Comparison of ENCODE assay signal across 8 cellular contexts in the genomic region with DNA sequence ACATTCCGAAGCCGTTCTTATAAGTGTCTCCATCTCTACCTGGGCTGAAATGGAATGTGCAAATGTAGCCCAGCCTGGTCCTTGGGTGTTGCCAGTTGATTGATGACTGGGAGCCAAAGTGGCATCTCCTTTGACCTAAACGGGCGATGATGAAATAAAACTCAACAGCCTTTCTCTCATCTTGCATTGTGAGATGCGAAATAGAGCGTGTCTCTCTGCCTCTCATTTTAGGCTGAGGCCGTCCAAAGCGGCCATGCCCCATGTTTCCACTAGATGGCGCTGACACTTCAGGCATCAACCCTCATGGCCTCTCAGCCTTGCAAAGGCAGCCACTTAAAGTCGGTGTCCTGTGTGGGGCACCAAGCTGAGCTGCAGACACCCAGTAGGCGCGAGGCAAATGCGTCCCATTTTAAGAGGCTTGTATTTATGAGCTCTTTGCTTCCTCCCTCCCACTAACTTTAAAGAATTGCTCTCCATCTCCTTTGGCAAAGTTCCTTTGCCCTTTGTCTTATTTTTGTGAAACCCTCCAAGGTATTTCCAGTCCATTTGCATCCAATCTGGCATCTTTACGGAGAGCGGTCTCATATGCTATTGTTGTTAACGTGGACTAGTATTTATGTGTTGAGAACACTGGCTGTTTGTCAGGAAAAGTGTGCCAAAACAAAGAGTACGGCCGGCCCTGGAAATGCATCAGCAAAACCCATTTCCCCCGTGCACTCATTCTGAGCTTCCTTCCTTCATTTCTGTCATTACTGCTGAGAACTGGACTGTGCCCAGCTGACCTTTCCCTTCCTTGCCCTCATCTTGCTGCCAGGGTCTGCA. TPM values are rescaled to one million over a fixed set of nuclear protein-coding genes. Genes with fewer than 3 reads are reported as not detected.
A peak's percentile ranks its signal among the peaks of the same experiment; 100 is the strongest.
DNase-seq lines count a peak whose midpoint lies in the region; ATAC-seq, FAIRE-seq and TF ChIP-seq lines count a peak whose summit lies in the region.

No MANE protein-coding gene starts in this region.

- peak; percentile 21 for TF ChIP-seq POLR2A in endothelial cell of umbilical vein (IDR thresholded peaks at IDR 0.05; ENCODE audit: low read depth, low read length)

- dilution Hi-C loops in endothelial cell of umbilical vein (cut with MboI; ENCODE audit: extremely low pct_ligation_motif_present, low sequenced_read_pairs) = no loop called here

- peak; percentile 99 for FAIRE-seq in endothelial cell of umbilical vein (lab: Jason Lieb, UNC)

- BruUV-seq in endothelial cell of umbilical vein (replicated peaks; lab: Mats Ljungman, UMichigan) = TSS peak; percentile 95

- intact Hi-C loops in CD4-positive, alpha-beta T cell (cut with DNase I, micrococcal nuclease) = loop anchor here (1.0 to 5.0 kb wide), 10 partner anchors 66 to 1250 kb away; no protein-coding TSS in a partner anchor
- intact Hi-C loops in endothelial cell of umbilical vein (cut with micrococcal nuclease) = loop anchor here (1.0 to 5.0 kb wide), 17 partner anchors 25 to 744 kb away; a partner anchor contains a TSS

- peak overlapping the region in 1 of 3 experiments; percentile 15 for H3K4me3 ChIP-seq in endothelial cell of umbilical vein (replicated peaks in 1 of 3; ENCODE audit: insufficient read depth in 1 of 3, low read depth in 1 of 3, low read length in 3 of 3)

- H3K9me3 ChIP-seq in CD4-positive, alpha-beta T cell (ENCODE audit: control insufficient read depth, low read length) = no peaks in the 10 kb centered on the region
- no peaks in the 10 kb centered on the region for H3K9me3 ChIP-seq in endothelial cell of umbilical vein (replicated peaks; ENCODE audit: control insufficient read depth, insufficient read depth, low read length)

- H3K9me3 Mint-ChIP-seq in CD4-positive, alpha-beta T cell = no peaks in the 10 kb centered on the region
- no peaks in the 10 kb centered on the region for H3K9me3 Mint-ChIP-seq in activated CD8-positive, alpha-beta memory T cell treated with anti-CD3 and anti-CD28 coated beads, Interleukin-2, amount 10 ng/mL, durations not matched to agents 7 days and 5 days (ENCODE audit: low read depth)

- H2AFZ ChIP-seq in endothelial cell of umbilical vein (ENCODE audit: low read depth, low read length) = no peak overlapping the region

- H3K4me1 Mint-ChIP-seq in CD4-positive, alpha-beta T cell (ENCODE audit: low read depth) = peaks cover 7% of the 10 kb centered on the region
- peaks cover 10% of the 10 kb centered on the region for H3K4me1 Mint-ChIP-seq in activated CD8-positive, alpha-beta memory T cell treated with anti-CD3 and anti-CD28 coated beads, Interleukin-2, amount 10 ng/mL, durations not matched to agents 7 days and 5 days

- H3K9ac ChIP-seq in endothelial cell of umbilical vein (replicated peaks; ENCODE audit: extremely low read depth, insufficient read depth, low read length) = peak overlapping the region; percentile 74

- CTCF ChIA-PET in CD4-positive, alpha-beta T cell (lab: Charles Lee) = interaction anchor here (0.6 to 2.4 kb wide), 5 partner anchors 15 to 295 kb away, joined by 3 to 16 read pairs (median 3); no protein-coding TSS in a partner anchor
- CTCF ChIA-PET in activated CD8-positive, alpha-beta memory T cell treated with anti-CD3 and anti-CD28 coated beads, Interleukin-2, amount 10 ng/mL, durations not matched to agents 7 days and 5 days (lab: Charles Lee) = interaction anchor here (0.6 to 5.4 kb wide), 36 partner anchors 9 to 744 kb away, joined by 3 to 62 read pairs (median 4); a partner anchor contains a TSS
- CTCF ChIA-PET in endothelial cell of umbilical vein (lab: Charles Lee) = interaction anchor here (0.6 to 5.4 kb wide), 51 partner anchors 9 to 1251 kb away, joined by 3 to 116 read pairs (median 4); a partner anchor contains a TSS

- H3K27me3 ChIP-seq in CD4-positive, alpha-beta T cell (ENCODE audit: control insufficient read depth, insufficient read depth, low read length) = no peaks in the 10 kb centered on the region
- no peaks in the 10 kb centered on the region for H3K27me3 ChIP-seq in endothelial cell of umbilical vein (ENCODE audit: control insufficient read depth in 2 of 2, insufficient read depth in 2 of 2, low read length in 2 of 2)

- peaks cover 7% of the 10 kb centered on the region for H3K79me2 ChIP-seq in endothelial cell of umbilical vein (ENCODE audit: control insufficient read depth, insufficient read depth, low read length)

- POLR2A ChIA-PET in CD4-positive, alpha-beta T cell (lab: Charles Lee) = interaction anchor here (0.9 to 1.9 kb wide), 3 partner anchors 127 to 1249 kb away, joined by 3 to 7 read pairs (median 3); no protein-coding TSS in a partner anchor
- POLR2A ChIA-PET in endothelial cell of umbilical vein (lab: Charles Lee) = interaction anchor here (0.6 to 1.3 kb wide), 2 partner anchors 25 to 78 kb away, joined by 4 read pairs; a partner anchor contains a TSS

- peak; percentile 99 for ATAC-seq in CD4-positive, alpha-beta T cell (ENCODE audit: poor library complexity)
- ATAC-seq in GM19455 (IDR thresholded peaks at IDR 0.05; ENCODE audit: unreplicated experiment) = peak; percentile 93
- peak; percentile 99 for ATAC-seq in activated CD8-positive, alpha-beta memory T cell treated with anti-CD3 and anti-CD28 coated beads, Interleukin-2, amount 10 ng/mL, durations not matched to agents 7 days and 5 days

- H4K20me1 ChIP-seq in endothelial cell of umbilical vein (replicated peaks; ENCODE audit: control insufficient read depth, extremely low read depth, insufficient read depth, low read length) = no peaks in the 10 kb centered on the region

- no peak overlapping the region for H3K27ac ChIP-seq in CD4-positive, alpha-beta T cell (ENCODE audit: low read depth, low read length)
- H3K27ac ChIP-seq in endothelial cell of umbilical vein (ENCODE audit: insufficient read depth, low read depth, low read length) = peak overlapping the region; percentile 88

- DNase-seq in CD4-positive, alpha-beta T cell = peak; percentile 72 to 89 (median 82)
- DNase-seq in HK-2 (ENCODE audit: unreplicated experiment) (peak; percentile 81), NOMO-1 treated with DMSO at 0.1 percent for 48 hours (lab: John Stamatoyannopoulos, UW; ENCODE audit: unreplicated experiment) (peak; percentile 63), endothelial cell of umbilical vein (ENCODE audit: low read depth, low spot score) (peak; percentile 97), mucosa of gallbladder (ENCODE audit: low spot score) (peak; percentile 88)
- peak; percentile 91 for DNase-seq in activated CD8-positive, alpha-beta memory T cell treated with anti-CD3 and anti-CD28 coated beads, Interleukin-2, amount 10 ng/mL, durations not matched to agents 7 days and 5 days
- DNase-seq in stimulated activated CD8-positive, alpha-beta memory T cell treated with anti-CD3 and anti-CD28 coated beads, Interleukin-4, amount 100 ng/mL, for 4 hours (ENCODE audit: low read depth in 2 of 2, low spot score in 1 of 2) = peak; percentile 57 to 81

- no peak overlapping the region for H3K27ac Mint-ChIP-seq in CD4-positive, alpha-beta T cell
- no peak overlapping the region for H3K27ac Mint-ChIP-seq in activated CD8-positive, alpha-beta memory T cell treated with anti-CD3 and anti-CD28 coated beads, Interleukin-2, amount 10 ng/mL, durations not matched to agents 7 days and 5 days

- H3K4me3 Mint-ChIP-seq in CD4-positive, alpha-beta T cell = no peak overlapping the region
- H3K4me3 Mint-ChIP-seq in activated CD8-positive, alpha-beta memory T cell treated with anti-CD3 and anti-CD28 coated beads, Interleukin-2, amount 10 ng/mL, durations not matched to agents 7 days and 5 days = no peak overlapping the region

- peak; percentile 92 for TF ChIP-seq CTCF in CD4-positive, alpha-beta T cell (IDR thresholded peaks at IDR 0.05)
- TF ChIP-seq CTCF in endothelial cell of umbilical vein (IDR thresholded peaks at IDR 0.05; ENCODE audit: extremely low read depth in 1 of 2, insufficient read depth in 1 of 2, low read depth in 1 of 2, low read length in 2 of 2) = peak; percentile 96 to 97

- H3K9me1 ChIP-seq in endothelial cell of umbilical vein (replicated peaks; ENCODE audit: control insufficient read depth, extremely low read depth, insufficient read depth, low read length) = no peaks in the 10 kb centered on the region

- no peaks in the 10 kb centered on the region for H3K36me3 Mint-ChIP-seq in CD4-positive, alpha-beta T cell (ENCODE audit: low read depth)
- H3K36me3 Mint-ChIP-seq in activated CD8-positive, alpha-beta memory T cell treated with anti-CD3 and anti-CD28 coated beads, Interleukin-2, amount 10 ng/mL, durations not matched to agents 7 days and 5 days = no peaks in the 10 kb centered on the region

- H3K27me3 Mint-ChIP-seq in CD4-positive, alpha-beta T cell = peaks cover 12% of the 10 kb centered on the region
- H3K27me3 Mint-ChIP-seq in activated CD8-positive, alpha-beta memory T cell treated with anti-CD3 and anti-CD28 coated beads, Interleukin-2, amount 10 ng/mL, durations not matched to agents 7 days and 5 days = peaks cover 35% of the 10 kb centered on the region

- H3K4me2 ChIP-seq in endothelial cell of umbilical vein (ENCODE audit: insufficient read depth, low read length) = peak overlapping the region; percentile 69

- H3K36me3 ChIP-seq in endothelial cell of umbilical vein (ENCODE audit: control insufficient read depth in 2 of 2, extremely low read depth in 1 of 2, insufficient read depth in 2 of 2, low read length in 2 of 2) = peaks cover 0 to 5% of the 10 kb centered on the region in 2 experiments

- H3K4me1 ChIP-seq in endothelial cell of umbilical vein (ENCODE audit: control insufficient read depth, extremely low read depth, insufficient read depth, low read length) = peaks cover 36% of the 10 kb centered on the region

RNA-seq across cellular contexts. Expression of a gene that starts 25.0 kb away (rescaled TPM):
- total RNA-seq in CD4-positive, alpha-beta T cell = under 1 TPM; 0.14 to 0.47 TPM
- not detected for total RNA-seq in activated CD8-positive, alpha-beta memory T cell treated with anti-CD3 and anti-CD28 coated beads, Interleukin-2, amount 10 ng/mL, durations not matched to agents 7 days and 5 days
- total RNA-seq in endothelial cell of umbilical vein (17.6 and 22.7 TPM in 2 replicates), mucosa of gallbladder (7.2 TPM)
- 82.9 and 86.4 TPM in 2 replicates for polyA plus RNA-seq in endothelial cell of umbilical vein
- 51.2 and 52.4 TPM in 2 replicates for polyA plus RNA-seq in endothelial cell of umbilical vein (2011; cell fraction: cytosol; rRNA removed)
- 49.8 and 59.1 TPM in 2 replicates for polyA plus RNA-seq in endothelial cell of umbilical vein (2011; cell fraction: nucleus; rRNA removed)
- polyA plus RNA-seq in endothelial cell of umbilical vein (2012) = 59.9 and 61.4 TPM in 2 replicates
- polyA minus RNA-seq in endothelial cell of umbilical vein = 231 and 240 TPM in 2 replicates
- polyA minus RNA-seq in endothelial cell of umbilical vein (2011; cell fraction: cytosol; rRNA and poly(A)+ RNA removed) = 189 TPM
- 53.6 and 78.0 TPM in 2 replicates for polyA minus RNA-seq in endothelial cell of umbilical vein (2011; cell fraction: nucleus; rRNA and poly(A)+ RNA removed)

RNA-seq across cellular contexts. Expression of a gene that starts 35.6 kb away (rescaled TPM):
- total RNA-seq in CD4-positive, alpha-beta T cell = not detected
- not detected for total RNA-seq in activated CD8-positive, alpha-beta memory T cell treated with anti-CD3 and anti-CD28 coated beads, Interleukin-2, amount 10 ng/mL, durations not matched to agents 7 days and 5 days
- total RNA-seq in endothelial cell of umbilical vein (not detected in 2 replicates), mucosa of gallbladder (not detected)
- not detected in 2 replicates for polyA plus RNA-seq in endothelial cell of umbilical vein
- polyA plus RNA-seq in endothelial cell of umbilical vein (2011; cell fraction: cytosol; rRNA removed) = not detected in 2 replicates
- 0.41 TPM in 1 of 2 replicates, not detected in the other for polyA plus RNA-seq in endothelial cell of umbilical vein (2011; cell fraction: nucleus; rRNA removed)
- 0.56 and 0.74 TPM in 2 replicates for polyA plus RNA-seq in endothelial cell of umbilical vein (2012)
- polyA minus RNA-seq in endothelial cell of umbilical vein = not detected in 2 replicates
- polyA minus RNA-seq in endothelial cell of umbilical vein (2011; cell fraction: cytosol; rRNA and poly(A)+ RNA removed) = not detected
- polyA minus RNA-seq in endothelial cell of umbilical vein (2011; cell fraction: nucleus; rRNA and poly(A)+ RNA removed) = not detected in 2 replicates
